Comparison of ENCODE assay signal across 17 cellular contexts in genomic region chr6:100775667-100776066, GRCh38.
DNase-seq lines count a peak whose midpoint lies in the region; ATAC-seq and TF ChIP-seq lines count a peak whose summit lies in the region.
"Had no signal": no experiment of that assay in that cellular context is flagged by ENCODE, and none has a peak within 500 bp of the region (broad histone marks: within the 10 kb centered on the region; RNA-seq: fewer than 3 reads in every experiment).

No MANE protein-coding gene starts in this region.

- no peak overlapping the region for H2AFZ ChIP-seq in neural progenitor cell (replicated peaks)
- H2AFZ ChIP-seq: PC-9 had no signal

- peak; percentile 13 for DNase-seq in ELR (ENCODE audit: low read depth)
- DNase-seq in NCI-H526 treated with DMSO at 0.1 percent for 48 hours (lab: John Stamatoyannopoulos, UW), result peak; percentile 35
- no peak for DNase-seq in dorsolateral prefrontal cortex
- no peak for DNase-seq in neural progenitor cell (ENCODE audit: low spot score)
- no peak for DNase-seq in T-cell
- DNase-seq in NCI-H82 (lab: John Stamatoyannopoulos, UW), result no peak
- DNase-seq: activated CD4-positive, alpha-beta T cell treated with anti-CD3 and anti-CD28 coated beads, Interleukin-2, amount 10 ng/mL, durations not matched to agents 7 days and 5 days; activated effector memory CD4-positive, alpha-beta T cell treated with Interleukin-2 at 50 U/mL for 16 hours; NCI-H345; nucleus accumbens; PC-9; stimulated activated CD4-positive, alpha-beta T cell treated with anti-CD3 and anti-CD28 coated beads, Interleukin-15, amount 100 ng/mL, for 24 hours; T-helper 2 cell had no signal

- no peaks in the 10 kb centered on the region for H3K36me3 Mint-ChIP-seq in neural progenitor cell
- peaks cover 26% of the 10 kb centered on the region for H3K36me3 Mint-ChIP-seq in T-cell

- H3K27ac ChIP-seq in dorsolateral prefrontal cortex, result no peak overlapping the region
- no peak overlapping the region for H3K27ac ChIP-seq in neural progenitor cell
- H3K27ac ChIP-seq: PC-9, tibial nerve had no signal

- H3K27me3 Mint-ChIP-seq in neural progenitor cell (ENCODE audit: insufficient read depth, low read depth), result no peaks in the 10 kb centered on the region
- no peaks in the 10 kb centered on the region for H3K27me3 Mint-ChIP-seq in T-cell
- H3K27me3 Mint-ChIP-seq: activated CD4-positive, alpha-beta T cell treated with anti-CD3 and anti-CD28 coated beads, Interleukin-2, amount 10 ng/mL, durations not matched to agents 7 days and 5 days; memory B cell had no signal

- TF ChIP-seq CTCF in dorsolateral prefrontal cortex (IDR thresholded peaks at IDR 0.05 in 54 of 56, conservative IDR thresholded peaks at IDR 0.05 in 2 of 56; ENCODE audit: low read depth in 1 of 56, partially characterized antibody in 56 of 56), result peak in 29 of 56 donors; percentile 10 to 54 (median 29)
- peak; percentile 11 for TF ChIP-seq CTCF in neural progenitor cell (IDR thresholded peaks at IDR 0.05)

- no peaks in the 10 kb centered on the region for H3F3A ChIP-seq in neural progenitor cell (ENCODE audit: low read depth)

- CTCF ChIA-PET in T-cell (lab: Charles Lee), result no interaction called here

- H3K9me3 Mint-ChIP-seq in neural progenitor cell (no peaks in the 10 kb centered on the region), T-cell (no peaks in the 10 kb centered on the region)
- H3K9me3 Mint-ChIP-seq: activated CD4-positive, alpha-beta T cell treated with anti-CD3 and anti-CD28 coated beads, Interleukin-2, amount 10 ng/mL, durations not matched to agents 7 days and 5 days; memory B cell had no signal

- no peak overlapping the region for H3K4me2 ChIP-seq in neural progenitor cell
- H3K4me2 ChIP-seq: PC-9 had no signal

- H3K27me3 ChIP-seq in dorsolateral prefrontal cortex, result no peaks in the 10 kb centered on the region
- H3K27me3 ChIP-seq in neural progenitor cell, result no peaks in the 10 kb centered on the region
- H3K27me3 ChIP-seq: tibial nerve had no signal

- no peaks in the 10 kb centered on the region for H3K79me2 ChIP-seq in neural progenitor cell (ENCODE audit: low read depth)

- ATAC-seq in T-cell (replicated peaks in 1 of 4) (no peak), HG03280 (IDR thresholded peaks at IDR 0.05; ENCODE audit: unreplicated experiment) (no peak), HG02678 (IDR thresholded peaks at IDR 0.05; ENCODE audit: unreplicated experiment) (no peak)

- intact Hi-C loops in dorsolateral prefrontal cortex (cut with DNase I), result no loop called here

- H3K4me3 Mint-ChIP-seq in neural progenitor cell (no peak overlapping the region), T-cell (no peak overlapping the region)
- H3K4me3 Mint-ChIP-seq: activated CD4-positive, alpha-beta T cell treated with anti-CD3 and anti-CD28 coated beads, Interleukin-2, amount 10 ng/mL, durations not matched to agents 7 days and 5 days; memory B cell had no signal

- no peaks in the 10 kb centered on the region for H3K36me3 ChIP-seq in neural progenitor cell

- H3K4me3 ChIP-seq in dorsolateral prefrontal cortex (no peak overlapping the region), neural progenitor cell (no peak overlapping the region)
- H3K4me3 ChIP-seq: PC-9, tibial nerve had no signal

- no peak overlapping the region for H3K9ac ChIP-seq in neural progenitor cell

- H3K4me1 ChIP-seq in neural progenitor cell, result no peaks in the 10 kb centered on the region
- H3K4me1 ChIP-seq: tibial nerve had no signal

- POLR2A ChIA-PET in T-cell (lab: Charles Lee), result no interaction called here

- H3K9me3 ChIP-seq in neural progenitor cell (ENCODE audit: low read depth), result no peaks in the 10 kb centered on the region
- H3K9me3 ChIP-seq: tibial nerve had no signal

- H3K4me1 Mint-ChIP-seq in neural progenitor cell, result no peaks in the 10 kb centered on the region
- H3K4me1 Mint-ChIP-seq in T-cell, result no peaks in the 10 kb centered on the region
- H3K4me1 Mint-ChIP-seq: activated CD4-positive, alpha-beta T cell treated with anti-CD3 and anti-CD28 coated beads, Interleukin-2, amount 10 ng/mL, durations not matched to agents 7 days and 5 days had no signal

- no peak overlapping the region for H3K27ac Mint-ChIP-seq in neural progenitor cell
- no peak overlapping the region for H3K27ac Mint-ChIP-seq in T-cell
- H3K27ac Mint-ChIP-seq: activated CD4-positive, alpha-beta T cell treated with anti-CD3 and anti-CD28 coated beads, Interleukin-2, amount 10 ng/mL, durations not matched to agents 7 days and 5 days; memory B cell had no signal

- H4K20me1 ChIP-seq in neural progenitor cell (ENCODE audit: low read depth), result no peaks in the 10 kb centered on the region

Comparison
In these comparisons a context has a peak if more than half of its experiments do, and no peak if none do; other contexts are left out.
1. DNase-seq: peak in ELR (single experiment) and NCI-H526 treated with DMSO at 0.1 percent for 48 hours (single experiment); none in dorsolateral prefrontal cortex (0 of 10), neural progenitor cell (single experiment), T-cell (0 of 34) and NCI-H82 (single experiment).